In genomic region chr20:32488066-32488838, GRCh38 we compare ENCODE assay signal across 30 cellular contexts.
DNase-seq lines count a peak whose midpoint lies in the region; ATAC-seq and TF ChIP-seq lines count a peak whose summit lies in the region.
"Had no signal": no experiment of that assay in that cellular context is flagged by ENCODE, and none has a peak within 500 bp of the region (broad histone marks: within the 10 kb centered on the region; RNA-seq: fewer than 3 reads in every experiment).

No MANE protein-coding gene starts in this region.

- H3K4me1 Mint-ChIP-seq in CD14-positive monocyte: peaks cover 22% of the 10 kb centered on the region
- H3K4me1 Mint-ChIP-seq in CD4-positive, alpha-beta T cell (ENCODE audit: low read depth): peaks cover 61% of the 10 kb centered on the region
- peaks cover 25% of the 10 kb centered on the region for H3K4me1 Mint-ChIP-seq in activated T-helper 17 cell treated with anti-CD3 and anti-CD28 coated beads, Interleukin-2, amount 50 U/mL, for 72 hours
- peaks cover 33 to 65% (median 52%) of the 10 kb centered on the region in 4 donors for H3K4me1 Mint-ChIP-seq in naive thymus-derived CD8-positive, alpha-beta T cell

- H3K4me3 Mint-ChIP-seq in CD14-positive monocyte: no peak overlapping the region
- H3K4me3 Mint-ChIP-seq in CD4-positive, alpha-beta T cell: no peak overlapping the region
- no peak overlapping the region for H3K4me3 Mint-ChIP-seq in activated T-helper 17 cell treated with anti-CD3 and anti-CD28 coated beads, Interleukin-2, amount 50 U/mL, for 72 hours
- no peak overlapping the region for H3K4me3 Mint-ChIP-seq in naive thymus-derived CD8-positive, alpha-beta T cell
- H3K4me3 Mint-ChIP-seq: dendritic cell treated with granulocyte-macrophage colony-stimulating factor and Interleukin-4, amounts not matched to agents 40 ng/mL and 50 ng/mL, for 4 days; endodermal cell; HFFc6 had no signal

- no peaks in the 10 kb centered on the region for H3K9me3 ChIP-seq in CD4-positive, alpha-beta T cell (ENCODE audit: control insufficient read depth, low read length)
- H3K9me3 ChIP-seq: body of pancreas, esophagus muscularis mucosa, lower lobe of right lung, transverse colon had no signal

- intact Hi-C loops in CD14-positive monocyte (cut with micrococcal nuclease): loop anchor here in 1 of 2 donors (10.0 kb wide), 1 partner anchor 283 kb away; the partner anchor contains the start of genes PLAGL2 and POFUT1
- intact Hi-C loops in CD4-positive, alpha-beta T cell (cut with DNase I, micrococcal nuclease): loop anchor here in 1 of 2 experiments (5.0 kb wide), 1 partner anchor 381 kb away; the partner anchor contains the start of gene TM9SF4

- H3K9me3 Mint-ChIP-seq in CD14-positive monocyte: peaks cover 0 to 2% (median 0%) of the 10 kb centered on the region in 7 donors
- H3K9me3 Mint-ChIP-seq in CD4-positive, alpha-beta T cell: no peaks in the 10 kb centered on the region
- H3K9me3 Mint-ChIP-seq in activated T-helper 17 cell treated with anti-CD3 and anti-CD28 coated beads, Interleukin-2, amount 50 U/mL, for 72 hours: no peaks in the 10 kb centered on the region
- H3K9me3 Mint-ChIP-seq in naive thymus-derived CD8-positive, alpha-beta T cell: peaks cover 0 to 10% (median 0%) of the 10 kb centered on the region in 9 donors
- H3K9me3 Mint-ChIP-seq: dendritic cell treated with granulocyte-macrophage colony-stimulating factor and Interleukin-4, amounts not matched to agents 40 ng/mL and 50 ng/mL, for 4 days had no signal

- H3K36me3 Mint-ChIP-seq in CD14-positive monocyte: peaks cover 4 to 6% of the 10 kb centered on the region in 2 donors
- peaks cover 62% of the 10 kb centered on the region for H3K36me3 Mint-ChIP-seq in CD4-positive, alpha-beta T cell (ENCODE audit: low read depth)
- peaks cover 7% of the 10 kb centered on the region for H3K36me3 Mint-ChIP-seq in activated T-helper 17 cell treated with anti-CD3 and anti-CD28 coated beads, Interleukin-2, amount 50 U/mL, for 72 hours (ENCODE audit: low read depth)
- peaks cover 0 to 45% (median 9%) of the 10 kb centered on the region in 3 donors for H3K36me3 Mint-ChIP-seq in naive thymus-derived CD8-positive, alpha-beta T cell
- H3K36me3 Mint-ChIP-seq: naive B cell had no signal

- POLR2A ChIA-PET in CD4-positive, alpha-beta T cell (lab: Charles Lee): no interaction called here
- POLR2A ChIA-PET in naive thymus-derived CD8-positive, alpha-beta T cell (lab: Charles Lee): interaction anchor here (0.6 to 1.0 kb wide), 3 partner anchors 12 to 235 kb away, joined by 3 to 6 read pairs (median 3); no protein-coding TSS in a partner anchor

- no peak for ATAC-seq in CD4-positive, alpha-beta T cell (ENCODE audit: poor library complexity)
- no peak for ATAC-seq in activated T-helper 17 cell treated with anti-CD3 and anti-CD28 coated beads, Interleukin-2, amount 50 U/mL, for 72 hours (replicated peaks)
- no peak for ATAC-seq in naive thymus-derived CD8-positive, alpha-beta T cell
- no peak for ATAC-seq in HG02610 (IDR thresholded peaks at IDR 0.05; ENCODE audit: unreplicated experiment)
- ATAC-seq: body of pancreas, lower lobe of right lung had no signal

- no peak for TF ChIP-seq CTCF in CD14-positive monocyte (IDR thresholded peaks at IDR 0.05)
- no peak for TF ChIP-seq CTCF in CD4-positive, alpha-beta T cell (IDR thresholded peaks at IDR 0.05)

- H3K27ac ChIP-seq in CD4-positive, alpha-beta T cell (ENCODE audit: low read depth, low read length): no peak overlapping the region
- H3K27ac ChIP-seq: BLaER1 treated with 17β-estradiol and CSF1 and Interleukin-3, amounts not matched to agents 10 nM and 100 nM; body of pancreas; esophagus muscularis mucosa; GM23248; lower lobe of right lung; transverse colon had no signal

- H3K27me3 ChIP-seq in CD4-positive, alpha-beta T cell (ENCODE audit: control insufficient read depth, insufficient read depth, low read length): no peaks in the 10 kb centered on the region
- H3K27me3 ChIP-seq: BLaER1 treated with 17β-estradiol and CSF1 and Interleukin-3, amounts not matched to agents 10 nM and 100 nM; body of pancreas; esophagus muscularis mucosa; transverse colon had no signal

- CTCF ChIA-PET in CD4-positive, alpha-beta T cell (lab: Charles Lee): no interaction called here

- peaks cover 0 to 3% (median 3%) of the 10 kb centered on the region in 3 donors for H3K27me3 Mint-ChIP-seq in CD14-positive monocyte (ENCODE audit: low read depth in 3 of 3)
- no peaks in the 10 kb centered on the region for H3K27me3 Mint-ChIP-seq in CD4-positive, alpha-beta T cell
- H3K27me3 Mint-ChIP-seq in activated T-helper 17 cell treated with anti-CD3 and anti-CD28 coated beads, Interleukin-2, amount 50 U/mL, for 72 hours: no peaks in the 10 kb centered on the region
- H3K27me3 Mint-ChIP-seq in naive thymus-derived CD8-positive, alpha-beta T cell: peaks cover 0 to 2% (median 0%) of the 10 kb centered on the region in 5 donors

- peak overlapping the region in 1 of 7 donors; percentile 80 for H3K27ac Mint-ChIP-seq in CD14-positive monocyte
- H3K27ac Mint-ChIP-seq in CD4-positive, alpha-beta T cell: peak overlapping the region; percentile 88
- H3K27ac Mint-ChIP-seq in activated T-helper 17 cell treated with anti-CD3 and anti-CD28 coated beads, Interleukin-2, amount 50 U/mL, for 72 hours: peak overlapping the region; percentile 26
- H3K27ac Mint-ChIP-seq in naive thymus-derived CD8-positive, alpha-beta T cell: peak overlapping the region; percentile 57 to 95 (median 80)
- H3K27ac Mint-ChIP-seq: dendritic cell treated with granulocyte-macrophage colony-stimulating factor and Interleukin-4, amounts not matched to agents 40 ng/mL and 50 ng/mL, for 4 days; endodermal cell; HFFc6 had no signal

- DNase-seq in CD14-positive monocyte (ENCODE audit: low spot score) (peak; percentile 33), NCI-H146 (lab: John Stamatoyannopoulos, UW) (no peak), kidney glomerular epithelial cell (lab: John Stamatoyannopoulos, UW) (no peak)
- DNase-seq in CD4-positive, alpha-beta T cell: no peak
- no peak for DNase-seq in naive thymus-derived CD8-positive, alpha-beta T cell
- DNase-seq: activated CD4-positive, alpha-beta T cell treated with anti-CD3 and anti-CD28 coated beads, Interleukin-2, amount 50 U/mL, for 48 hours; activated CD4-positive, CD25-positive, alpha-beta regulatory T cell treated with anti-CD3 and anti-CD28 coated beads, Interleukin-2, amount 50 U/mL, for 72 hours; activated gamma-delta T cell; DMS79 treated with DMSO at 0.1 percent for 48 hours; endodermal cell; foreskin fibroblast; GF-D8; GM23248; HFFc6; KBM-7; lower lobe of right lung; midbrain; naive B cell; NCI-H1105; NCI-H187 treated with DMSO at 0.1 percent for 48 hours; NCI-H2171; stimulated activated CD4-positive, alpha-beta T cell treated with anti-CD3 and anti-CD28 coated beads, Interleukin-4, amount 100 ng/mL, for 4 hours; T-helper 2 cell; transverse colon had no signal
